Comparison of ENCODE assay signal across 14 cellular contexts in genomic region chr3:16243706-16244490, GRCh38. TPM values are rescaled to one million over a fixed set of nuclear protein-coding genes. Genes with fewer than 3 reads are reported as not detected.
A peak's percentile ranks its signal among the peaks of the same experiment; 100 is the strongest.
DNase-seq lines count a peak whose midpoint lies in the region; ATAC-seq and TF ChIP-seq lines count a peak whose summit lies in the region.
"Had no signal": no experiment of that assay in that cellular context is flagged by ENCODE, and none has a peak within 500 bp of the region (broad histone marks: within the 10 kb centered on the region; RNA-seq: fewer than 3 reads in every experiment).

No MANE protein-coding gene starts in this region.

- H3K27ac Mint-ChIP-seq in T-cell: no peak overlapping the region

- H3K4me1 ChIP-seq in adrenal gland (replicated peaks in 1 of 2) (peaks cover 0 to 31% of the 10 kb centered on the region in 2 donors), upper lobe of right lung (peaks cover 12% of the 10 kb centered on the region), tibial artery (peaks cover 0 to 27% (median 6%) of the 10 kb centered on the region in 4 donors)

- peak; percentile 82 to 83 for ATAC-seq in left cardiac atrium
- peak; percentile 10 for ATAC-seq in upper lobe of right lung
- ATAC-seq in HG02970 (IDR thresholded peaks at IDR 0.05; ENCODE audit: low FRiP score, unreplicated experiment): no peak
- no peak for ATAC-seq in T-cell (replicated peaks in 1 of 4)
- ATAC-seq: foreskin keratinocyte had no signal

- POLR2A ChIA-PET in T-cell (lab: Charles Lee): no interaction called here

- peak overlapping the region in 1 of 4 donors; percentile 7 for H3K4me3 ChIP-seq in adrenal gland
- no peak overlapping the region for H3K4me3 ChIP-seq in upper lobe of right lung
- H3K4me3 ChIP-seq in tibial artery: no peak overlapping the region

- peak; percentile 28 for DNase-seq in stimulated activated CD4-positive, alpha-beta T cell treated with anti-CD3 and anti-CD28 coated beads, Interleukin-1b, Interleukin-23, amount 100 ng/mL, for 48 hours
- no peak for DNase-seq in stimulated activated CD4-positive, alpha-beta T cell treated with anti-CD3 and anti-CD28 coated beads, Interleukin-2, amount 100 ng/mL, for 48 hours
- DNase-seq in adrenal gland (peak in 6 of 7 donors; percentile 37 to 79 (median 64)), left cardiac atrium (peak; percentile 29), upper lobe of right lung (no peak), tibial artery (no peak), T-cell (no peak)
- DNase-seq: CD4-positive, CD25-positive, alpha-beta regulatory T cell; foreskin keratinocyte; mammary epithelial cell; NCI-H510A treated with DMSO at 0.1 percent for 48 hours; occipital lobe; stimulated activated naive CD4-positive, alpha-beta T cell had no signal

- peaks cover 7 to 12% (median 9%) of the 10 kb centered on the region in 3 donors for H3K4me1 Mint-ChIP-seq in T-cell

- H3K36me3 Mint-ChIP-seq in T-cell: no peaks in the 10 kb centered on the region

- WGBS in adrenal gland, 4 donors: 32 to 49% (median 45%) methylated on average over 9 of the region's 9 CpGs

- no peak overlapping the region for H3K4me3 Mint-ChIP-seq in T-cell
- H3K4me3 Mint-ChIP-seq: CD4-positive, CD25-positive, alpha-beta regulatory T cell had no signal

- H3K9me3 ChIP-seq in adrenal gland (replicated peaks in 1 of 3) (no peaks in the 10 kb centered on the region), upper lobe of right lung (no peaks in the 10 kb centered on the region), tibial artery (no peaks in the 10 kb centered on the region)

- no peak for TF ChIP-seq POLR2A in adrenal gland (IDR thresholded peaks at IDR 0.05)

- H3K27me3 Mint-ChIP-seq in T-cell: no peaks in the 10 kb centered on the region

- no peaks in the 10 kb centered on the region for H3K9me3 Mint-ChIP-seq in T-cell
- H3K9me3 Mint-ChIP-seq: CD4-positive, CD25-positive, alpha-beta regulatory T cell had no signal

- intact Hi-C loops in adrenal gland (cut with DNase I): loop anchor here in 1 of 2 donors (5.0 to 10.0 kb wide), 2 partner anchors 432 to 609 kb away; no protein-coding TSS in a partner anchor
- intact Hi-C loops in left cardiac atrium (cut with DNase I): loop anchor here (5.0 to 10.0 kb wide), 2 partner anchors 192 to 619 kb away; no protein-coding TSS in a partner anchor
- intact Hi-C loops in upper lobe of right lung (cut with DNase I): no loop called here
- intact Hi-C loops in tibial artery (cut with DNase I; ENCODE audit: low total_unique reads): loop anchor here (5.0 to 10.0 kb wide), 2 partner anchors 192 to 609 kb away; no protein-coding TSS in a partner anchor

- no peak for TF ChIP-seq CTCF in adrenal gland (IDR thresholded peaks at IDR 0.05)
- TF ChIP-seq CTCF in upper lobe of right lung (IDR thresholded peaks at IDR 0.05): no peak
- TF ChIP-seq CTCF in tibial artery (IDR thresholded peaks at IDR 0.05): no peak

- H3K27me3 ChIP-seq in adrenal gland: no peaks in the 10 kb centered on the region
- no peaks in the 10 kb centered on the region for H3K27me3 ChIP-seq in upper lobe of right lung
- no peaks in the 10 kb centered on the region for H3K27me3 ChIP-seq in tibial artery
- H3K27me3 ChIP-seq: foreskin keratinocyte had no signal

- H3K27ac ChIP-seq in adrenal gland (peak overlapping the region in 1 of 5 donors; percentile 32), upper lobe of right lung (no peak overlapping the region), tibial artery (no peak overlapping the region)
- H3K27ac ChIP-seq: foreskin keratinocyte had no signal

- CTCF ChIA-PET in T-cell (lab: Charles Lee): interaction anchor here (0.6 to 1.2 kb wide), 3 partner anchors 14 to 1417 kb away, joined by 3 read pairs; no protein-coding TSS in a partner anchor

- H3K36me3 ChIP-seq in adrenal gland (replicated peaks in 1 of 2) (no peaks in the 10 kb centered on the region), upper lobe of right lung (no peaks in the 10 kb centered on the region), tibial artery (no peaks in the 10 kb centered on the region)

RNA-seq across cellular contexts. Expression of gene DPH3, which starts 20.8 kb away (rescaled TPM):
- 10 to 100 TPM; 12.9 to 39.7 (median 19.1) TPM for total RNA-seq in adrenal gland
- polyA plus RNA-seq in adrenal gland: 10 to 100 TPM in 1 of 3 donors, 1 to 10 TPM in 2; 6.6 to 42.7 (median 9.4) TPM
- 10 to 100 TPM; 18.5 to 22.1 TPM for total RNA-seq in left cardiac atrium
- 29.8 TPM for total RNA-seq in upper lobe of right lung
- 10 to 100 TPM; 13.1 to 19.0 (median 14.4) TPM for total RNA-seq in T-cell

RNA-seq across cellular contexts. Expression of gene OXNAD1, which starts 21.1 kb away (rescaled TPM):
- total RNA-seq in adrenal gland: 10 to 100 TPM in 5 of 8 donors, 1 to 10 TPM in 3; 6.5 to 22.2 (median 11.2) TPM
- 10 to 100 TPM in 1 of 3 donors, 1 to 10 TPM in 2; 3.6 to 14.8 (median 6.1) TPM for polyA plus RNA-seq in adrenal gland
- total RNA-seq in left cardiac atrium: 10 to 100 TPM; 12.8 to 15.4 TPM
- 12.8 TPM for total RNA-seq in upper lobe of right lung
- total RNA-seq in T-cell: 100 to 1,000 TPM in 3 of 5 donors, 10 to 100 TPM in 2; 78.5 to 218 (median 101) TPM

Comparison
In these comparisons a context has a peak if more than half of its experiments do, and no peak if none do; other contexts are left out.
1. DNase-seq: peak in stimulated activated CD4-positive, alpha-beta T cell treated with anti-CD3 and anti-CD28 coated beads, Interleukin-1b, Interleukin-23, amount 100 ng/mL, for 48 hours (single experiment), adrenal gland (6 of 7) and left cardiac atrium (single experiment); none in stimulated activated CD4-positive, alpha-beta T cell treated with anti-CD3 and anti-CD28 coated beads, Interleukin-2, amount 100 ng/mL, for 48 hours (0 of 2), upper lobe of right lung (single experiment), tibial artery (0 of 2) and T-cell (0 of 34).
2. ATAC-seq: peak in left cardiac atrium (2 of 2) and upper lobe of right lung (single experiment); none in HG02970 (single experiment) and T-cell (0 of 4).